In genomic region chr7:108091461-108091831, GRCh38 we compare ENCODE assay signal across 1 cellular context.
TF ChIP-seq lines count a peak whose summit lies in the region.

No MANE protein-coding gene starts in this region.

TF ChIP-seq in K562, 482 proteins besides CTCF, POLR2A, EP300 and RAD21 (continued from another document and continues in another):
- no peak for TF ChIP-seq TCF15 (CRISPR knock-in tag; IDR thresholded peaks at IDR 0.05)
- TF ChIP-seq TCF3 (CRISPR knock-in tag; IDR thresholded peaks at IDR 0.05) = peak; percentile 53; the same call in 1 of the 2 replicates
- no peak for TF ChIP-seq STAT6 (CRISPR knock-in tag; IDR thresholded peaks at IDR 0.05)
- TF ChIP-seq ZZZ3 (IDR thresholded peaks at IDR 0.05) = no peak
- no peak for TF ChIP-seq NCOA6 (IDR thresholded peaks at IDR 0.05)
- TF ChIP-seq CHD4 (IDR thresholded peaks at IDR 0.05; ENCODE audit: insufficient read depth, insufficient replicate concordance, low read depth, low read length, poor library complexity, severe bottlenecking) = no peak
- TF ChIP-seq TAL1 (IDR thresholded peaks at IDR 0.05) = peak; percentile 36
- TF ChIP-seq CEBPG (CRISPR knock-in tag; IDR thresholded peaks at IDR 0.05) = 0 out of 2 replicates have a peak, but pooled peaks have one; percentile 15
- no peak for TF ChIP-seq CEBPG (tag; conservative IDR thresholded peaks at IDR 0.05 in 1 of 2, IDR thresholded peaks at IDR 0.05 in 1 of 2)
- no peak for TF ChIP-seq NR2C1 (IDR thresholded peaks at IDR 0.05)
- TF ChIP-seq NR2C1 (tag; IDR thresholded peaks at IDR 0.05) = 0 out of 2 replicates have a peak, but pooled peaks have one; percentile 8
- TF ChIP-seq, protein P1, sequence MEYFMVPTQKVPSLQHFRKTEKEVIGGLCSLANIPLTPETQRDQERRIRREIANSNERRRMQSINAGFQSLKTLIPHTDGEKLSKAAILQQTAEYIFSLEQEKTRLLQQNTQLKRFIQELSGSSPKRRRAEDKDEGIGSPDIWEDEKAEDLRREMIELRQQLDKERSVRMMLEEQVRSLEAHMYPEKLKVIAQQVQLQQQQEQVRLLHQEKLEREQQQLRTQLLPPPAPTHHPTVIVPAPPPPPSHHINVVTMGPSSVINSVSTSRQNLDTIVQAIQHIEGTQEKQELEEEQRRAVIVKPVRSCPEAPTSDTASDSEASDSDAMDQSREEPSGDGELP (CRISPR knock-in tag; IDR thresholded peaks at IDR 0.05; ENCODE audit: borderline replicate concordance) = no peak
- TF ChIP-seq EGR1 (conservative IDR thresholded peaks at IDR 0.05) = 0 out of 2 replicates have a peak, but pooled peaks have one; percentile 17
- peak; percentile 75 for TF ChIP-seq TEAD4 (IDR thresholded peaks at IDR 0.05; ENCODE audit: low read length)
- no peak for TF ChIP-seq TEAD4 (CRISPR knock-in tag; IDR thresholded peaks at IDR 0.05; ENCODE audit: borderline replicate concordance)
- TF ChIP-seq, protein P2, sequence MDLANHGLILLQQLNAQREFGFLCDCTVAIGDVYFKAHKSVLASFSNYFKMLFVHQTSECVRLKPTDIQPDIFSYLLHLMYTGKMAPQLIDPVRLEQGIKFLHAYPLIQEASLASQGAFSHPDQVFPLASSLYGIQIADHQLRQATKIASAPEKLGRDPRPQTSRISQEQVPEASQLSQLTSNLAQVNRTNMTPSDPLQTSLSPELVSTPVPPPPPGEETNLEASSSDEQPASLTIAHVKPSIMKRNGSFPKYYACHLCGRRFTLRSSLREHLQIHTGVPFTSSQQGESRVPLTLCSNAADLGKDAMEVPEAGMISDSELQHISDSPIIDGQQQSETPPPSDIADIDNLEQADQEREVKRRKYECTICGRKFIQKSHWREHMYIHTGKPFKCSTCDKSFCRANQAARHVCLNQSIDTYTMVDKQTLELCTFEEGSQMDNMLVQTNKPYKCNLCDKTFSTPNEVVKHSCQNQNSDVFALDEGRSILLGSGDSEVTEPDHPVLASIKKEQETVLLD (IDR thresholded peaks at IDR 0.05) = 0 out of 2 replicates have a peak, but pooled peaks have one; percentile 10
- TF ChIP-seq SOX6 (IDR thresholded peaks at IDR 0.05) = peak; percentile 69; the same call in 1 of the 2 replicates
- peak; percentile 75 for TF ChIP-seq MEIS2 (IDR thresholded peaks at IDR 0.05; ENCODE audit: partially characterized antibody)
- no peak for TF ChIP-seq MAFK (IDR thresholded peaks at IDR 0.05; ENCODE audit: low read length)
- peak; percentile 55; the same call in 1 of the 2 replicates for TF ChIP-seq KLF16 (IDR thresholded peaks at IDR 0.05)
- no peak for TF ChIP-seq NFIC (IDR thresholded peaks at IDR 0.05)
- no peak for TF ChIP-seq PATZ1 (CRISPR knock-in tag; IDR thresholded peaks at IDR 0.05; ENCODE audit: borderline replicate concordance)
- TF ChIP-seq TOE1 (IDR thresholded peaks at IDR 0.05; ENCODE audit: borderline replicate concordance) = no peak
- TF ChIP-seq TOE1 (CRISPR knock-in tag; IDR thresholded peaks at IDR 0.05; ENCODE audit: borderline replicate concordance, low read depth) = peak; percentile 32; the same call in 1 of the 2 replicates
- no peak for TF ChIP-seq NBN (IDR thresholded peaks at IDR 0.05; ENCODE audit: low read depth)
- 0 out of 2 replicates have a peak, but pooled peaks have one; percentile 65 for TF ChIP-seq ZNF507 (tag; conservative IDR thresholded peaks at IDR 0.05)
- TF ChIP-seq CBX3 (IDR thresholded peaks at IDR 0.05; ENCODE audit: borderline replicate concordance in 1 of 2, low read length in 2 of 2) = 0 out of 3 replicates have a peak, but pooled peaks of 1 of the 2 experiments have one; percentile 10
- TF ChIP-seq, protein P3, sequence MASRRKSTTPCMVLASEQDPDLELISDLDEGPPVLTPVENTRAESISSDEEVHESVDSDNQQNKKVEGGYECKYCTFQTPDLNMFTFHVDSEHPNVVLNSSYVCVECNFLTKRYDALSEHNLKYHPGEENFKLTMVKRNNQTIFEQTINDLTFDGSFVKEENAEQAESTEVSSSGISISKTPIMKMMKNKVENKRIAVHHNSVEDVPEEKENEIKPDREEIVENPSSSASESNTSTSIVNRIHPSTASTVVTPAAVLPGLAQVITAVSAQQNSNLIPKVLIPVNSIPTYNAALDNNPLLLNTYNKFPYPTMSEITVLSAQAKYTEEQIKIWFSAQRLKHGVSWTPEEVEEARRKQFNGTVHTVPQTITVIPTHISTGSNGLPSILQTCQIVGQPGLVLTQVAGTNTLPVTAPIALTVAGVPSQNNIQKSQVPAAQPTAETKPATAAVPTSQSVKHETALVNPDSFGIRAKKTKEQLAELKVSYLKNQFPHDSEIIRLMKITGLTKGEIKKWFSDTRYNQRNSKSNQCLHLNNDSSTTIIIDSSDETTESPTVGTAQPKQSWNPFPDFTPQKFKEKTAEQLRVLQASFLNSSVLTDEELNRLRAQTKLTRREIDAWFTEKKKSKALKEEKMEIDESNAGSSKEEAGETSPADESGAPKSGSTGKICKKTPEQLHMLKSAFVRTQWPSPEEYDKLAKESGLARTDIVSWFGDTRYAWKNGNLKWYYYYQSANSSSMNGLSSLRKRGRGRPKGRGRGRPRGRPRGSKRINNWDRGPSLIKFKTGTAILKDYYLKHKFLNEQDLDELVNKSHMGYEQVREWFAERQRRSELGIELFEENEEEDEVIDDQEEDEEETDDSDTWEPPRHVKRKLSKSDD (conservative IDR thresholded peaks at IDR 0.05; ENCODE audit: low read length) = no peak
- no peak for TF ChIP-seq ZC3H11A (IDR thresholded peaks at IDR 0.05; ENCODE audit: low read depth, low read length)
- TF ChIP-seq, protein P4, sequence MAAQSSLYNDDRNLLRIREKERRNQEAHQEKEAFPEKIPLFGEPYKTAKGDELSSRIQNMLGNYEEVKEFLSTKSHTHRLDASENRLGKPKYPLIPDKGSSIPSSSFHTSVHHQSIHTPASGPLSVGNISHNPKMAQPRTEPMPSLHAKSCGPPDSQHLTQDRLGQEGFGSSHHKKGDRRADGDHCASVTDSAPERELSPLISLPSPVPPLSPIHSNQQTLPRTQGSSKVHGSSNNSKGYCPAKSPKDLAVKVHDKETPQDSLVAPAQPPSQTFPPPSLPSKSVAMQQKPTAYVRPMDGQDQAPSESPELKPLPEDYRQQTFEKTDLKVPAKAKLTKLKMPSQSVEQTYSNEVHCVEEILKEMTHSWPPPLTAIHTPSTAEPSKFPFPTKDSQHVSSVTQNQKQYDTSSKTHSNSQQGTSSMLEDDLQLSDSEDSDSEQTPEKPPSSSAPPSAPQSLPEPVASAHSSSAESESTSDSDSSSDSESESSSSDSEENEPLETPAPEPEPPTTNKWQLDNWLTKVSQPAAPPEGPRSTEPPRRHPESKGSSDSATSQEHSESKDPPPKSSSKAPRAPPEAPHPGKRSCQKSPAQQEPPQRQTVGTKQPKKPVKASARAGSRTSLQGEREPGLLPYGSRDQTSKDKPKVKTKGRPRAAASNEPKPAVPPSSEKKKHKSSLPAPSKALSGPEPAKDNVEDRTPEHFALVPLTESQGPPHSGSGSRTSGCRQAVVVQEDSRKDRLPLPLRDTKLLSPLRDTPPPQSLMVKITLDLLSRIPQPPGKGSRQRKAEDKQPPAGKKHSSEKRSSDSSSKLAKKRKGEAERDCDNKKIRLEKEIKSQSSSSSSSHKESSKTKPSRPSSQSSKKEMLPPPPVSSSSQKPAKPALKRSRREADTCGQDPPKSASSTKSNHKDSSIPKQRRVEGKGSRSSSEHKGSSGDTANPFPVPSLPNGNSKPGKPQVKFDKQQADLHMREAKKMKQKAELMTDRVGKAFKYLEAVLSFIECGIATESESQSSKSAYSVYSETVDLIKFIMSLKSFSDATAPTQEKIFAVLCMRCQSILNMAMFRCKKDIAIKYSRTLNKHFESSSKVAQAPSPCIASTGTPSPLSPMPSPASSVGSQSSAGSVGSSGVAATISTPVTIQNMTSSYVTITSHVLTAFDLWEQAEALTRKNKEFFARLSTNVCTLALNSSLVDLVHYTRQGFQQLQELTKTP (IDR thresholded peaks at IDR 0.05; ENCODE audit: low read depth in 1 of 2, partially characterized antibody in 2 of 2) = no peak
- TF ChIP-seq KAT7 (CRISPR knock-in tag; IDR thresholded peaks at IDR 0.05; ENCODE audit: borderline replicate concordance) = no peak
- TF ChIP-seq IFI16 (CRISPR knock-in tag; IDR thresholded peaks at IDR 0.05) = no peak
- peak; percentile 19 for TF ChIP-seq SP2 (IDR thresholded peaks at IDR 0.05; ENCODE audit: extremely low read depth, low read depth, low read length, poor library complexity, severe bottlenecking)
- peak in 1 of 2 experiments; percentile 87; a peak in 2 of 4 replicates for TF ChIP-seq FOXA3 (CRISPR knock-in tag; conservative IDR thresholded peaks at IDR 0.05 in 1 of 2, IDR thresholded peaks at IDR 0.05 in 1 of 2)
- TF ChIP-seq PML (IDR thresholded peaks at IDR 0.05; ENCODE audit: low read length) = peak; percentile 40; the same call in 1 of the 2 replicates
- peak; percentile 28 for TF ChIP-seq CBFA2T2 (conservative IDR thresholded peaks at IDR 0.05)
- TF ChIP-seq ARID3B (CRISPR knock-in tag; IDR thresholded peaks at IDR 0.05; ENCODE audit: borderline replicate concordance) = no peak
- peak; percentile 56; the same call in 1 of the 2 replicates for TF ChIP-seq HES1 (IDR thresholded peaks at IDR 0.05; ENCODE audit: low read depth)
- TF ChIP-seq, protein P5, sequence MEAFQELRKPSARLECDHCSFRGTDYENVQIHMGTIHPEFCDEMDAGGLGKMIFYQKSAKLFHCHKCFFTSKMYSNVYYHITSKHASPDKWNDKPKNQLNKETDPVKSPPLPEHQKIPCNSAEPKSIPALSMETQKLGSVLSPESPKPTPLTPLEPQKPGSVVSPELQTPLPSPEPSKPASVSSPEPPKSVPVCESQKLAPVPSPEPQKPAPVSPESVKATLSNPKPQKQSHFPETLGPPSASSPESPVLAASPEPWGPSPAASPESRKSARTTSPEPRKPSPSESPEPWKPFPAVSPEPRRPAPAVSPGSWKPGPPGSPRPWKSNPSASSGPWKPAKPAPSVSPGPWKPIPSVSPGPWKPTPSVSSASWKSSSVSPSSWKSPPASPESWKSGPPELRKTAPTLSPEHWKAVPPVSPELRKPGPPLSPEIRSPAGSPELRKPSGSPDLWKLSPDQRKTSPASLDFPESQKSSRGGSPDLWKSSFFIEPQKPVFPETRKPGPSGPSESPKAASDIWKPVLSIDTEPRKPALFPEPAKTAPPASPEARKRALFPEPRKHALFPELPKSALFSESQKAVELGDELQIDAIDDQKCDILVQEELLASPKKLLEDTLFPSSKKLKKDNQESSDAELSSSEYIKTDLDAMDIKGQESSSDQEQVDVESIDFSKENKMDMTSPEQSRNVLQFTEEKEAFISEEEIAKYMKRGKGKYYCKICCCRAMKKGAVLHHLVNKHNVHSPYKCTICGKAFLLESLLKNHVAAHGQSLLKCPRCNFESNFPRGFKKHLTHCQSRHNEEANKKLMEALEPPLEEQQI (IDR thresholded peaks at IDR 0.05) = no peak
